Comparison of ENCODE assay signal across 2 cellular contexts in the genomic region with DNA sequence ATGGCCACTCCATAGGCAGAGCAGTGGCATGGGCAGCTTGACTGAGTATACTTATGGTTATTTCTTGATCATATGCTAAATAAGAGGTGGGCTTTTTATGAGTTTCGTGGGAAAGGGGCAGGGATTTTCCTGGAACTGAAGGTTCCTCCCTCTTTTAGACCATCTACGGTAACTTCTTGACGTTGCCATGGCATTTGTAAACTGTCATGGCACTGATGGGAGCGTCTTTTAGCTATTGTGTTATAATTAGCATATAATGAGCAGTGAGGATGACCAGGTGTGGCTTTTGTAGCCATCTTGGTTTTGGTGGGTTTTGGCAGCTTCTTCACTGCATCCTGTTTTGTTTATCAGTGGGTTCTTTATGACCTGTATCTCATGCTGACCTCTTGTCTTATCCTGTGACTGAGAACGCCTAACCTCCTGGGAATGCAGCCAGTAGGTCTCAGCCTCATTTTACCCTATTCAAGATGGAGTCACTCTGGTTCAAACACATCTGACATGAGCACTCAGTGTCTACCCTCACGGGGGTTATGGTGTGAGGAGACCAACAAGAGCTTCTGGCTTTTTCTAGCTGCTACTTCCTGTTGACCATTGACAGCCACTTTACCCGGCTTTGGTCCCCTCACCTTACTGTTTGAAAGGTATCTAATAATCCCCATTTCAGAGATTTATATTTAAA.
TF ChIP-seq lines count a peak whose summit lies in the region.

No MANE protein-coding gene starts in this region.

TF ChIP-seq in A549, 52 proteins besides CTCF, POLR2A, EP300 and RAD21:
- TF ChIP-seq HOXB5 (CRISPR knock-in tag; IDR thresholded peaks at IDR 0.05) (peak; percentile 38; the same call in 1 of the 2 replicates), RNF2 (IDR thresholded peaks at IDR 0.05; ENCODE audit: borderline replicate concordance, low read depth) (no peak), NPAS2 (CRISPR knock-in tag; IDR thresholded peaks at IDR 0.05; ENCODE audit: borderline replicate concordance) (no peak), HOXB13 (CRISPR knock-in tag; IDR thresholded peaks at IDR 0.05; ENCODE audit: low read depth) (peak; percentile 52; the same call in 1 of the 2 replicates), PHF8 (IDR thresholded peaks at IDR 0.05; ENCODE audit: borderline replicate concordance, low read depth) (no peak)
TF ChIP-seq in A549: peak in this region for 2.

TF ChIP-seq in GM12878, 131 proteins besides CTCF, POLR2A, EP300 and RAD21 (continued from another document):
- TF ChIP-seq ASH2L (IDR thresholded peaks at IDR 0.05; ENCODE audit: borderline replicate concordance, low read depth) (no peak), SP1 (IDR thresholded peaks at IDR 0.05; ENCODE audit: low read depth, low read length) (no peak), NBN (IDR thresholded peaks at IDR 0.05) (no peak), SUPT20H (IDR thresholded peaks at IDR 0.05; ENCODE audit: borderline replicate concordance, control insufficient read depth, low read depth, low read length) (no peak), CREB1 (IDR thresholded peaks at IDR 0.05; ENCODE audit: low read depth) (no peak), TBL1XR1 (IDR thresholded peaks at IDR 0.05; ENCODE audit: low read depth, low read length) (no peak), SREBF2 (IDR thresholded peaks at IDR 0.05; ENCODE audit: low read length) (no peak), GABPA (IDR thresholded peaks at IDR 0.05; ENCODE audit: low read depth) (no peak), WRNIP1 (IDR thresholded peaks at IDR 0.05; ENCODE audit: borderline replicate concordance, low read depth, low read length) (no peak), JUND (IDR thresholded peaks at IDR 0.05; ENCODE audit: low read depth, low read length) (no peak), SMC3 (IDR thresholded peaks at IDR 0.05; ENCODE audit: borderline replicate concordance, low read length) (no peak), CHD1 (IDR thresholded peaks at IDR 0.05; ENCODE audit: low read depth, low read length) (no peak)
- TF ChIP-seq, protein P1, sequence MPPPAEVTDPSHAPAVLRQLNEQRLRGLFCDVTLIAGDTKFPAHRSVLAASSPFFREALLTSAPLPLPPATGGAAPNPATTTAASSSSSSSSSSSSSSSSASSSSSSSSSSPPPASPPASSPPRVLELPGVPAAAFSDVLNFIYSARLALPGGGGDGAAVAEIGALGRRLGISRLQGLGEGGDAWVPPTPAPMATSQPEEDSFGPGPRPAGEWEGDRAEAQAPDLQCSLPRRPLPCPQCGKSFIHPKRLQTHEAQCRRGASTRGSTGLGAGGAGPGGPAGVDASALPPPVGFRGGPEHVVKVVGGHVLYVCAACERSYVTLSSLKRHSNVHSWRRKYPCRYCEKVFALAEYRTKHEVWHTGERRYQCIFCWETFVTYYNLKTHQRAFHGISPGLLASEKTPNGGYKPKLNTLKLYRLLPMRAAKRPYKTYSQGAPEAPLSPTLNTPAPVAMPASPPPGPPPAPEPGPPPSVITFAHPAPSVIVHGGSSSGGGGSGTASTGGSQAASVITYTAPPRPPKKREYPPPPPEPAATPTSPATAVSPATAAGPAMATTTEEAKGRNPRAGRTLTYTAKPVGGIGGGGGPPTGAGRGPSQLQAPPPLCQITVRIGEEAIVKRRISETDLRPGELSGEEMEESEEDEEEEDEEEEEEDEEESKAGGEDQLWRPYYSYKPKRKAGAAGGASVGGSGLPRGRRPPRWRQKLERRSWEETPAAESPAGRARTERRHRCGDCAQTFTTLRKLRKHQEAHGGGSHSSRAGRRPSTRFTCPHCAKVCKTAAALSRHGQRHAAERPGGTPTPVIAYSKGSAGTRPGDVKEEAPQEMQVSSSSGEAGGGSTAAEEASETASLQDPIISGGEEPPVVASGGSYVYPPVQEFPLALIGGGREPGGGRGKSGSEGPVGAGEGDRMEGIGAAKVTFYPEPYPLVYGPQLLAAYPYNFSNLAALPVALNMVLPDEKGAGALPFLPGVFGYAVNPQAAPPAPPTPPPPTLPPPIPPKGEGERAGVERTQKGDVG (CRISPR knock-in tag; IDR thresholded peaks at IDR 0.05): peak; percentile 76; the same call in 1 of the 2 replicates
- TF ChIP-seq, protein P2, sequence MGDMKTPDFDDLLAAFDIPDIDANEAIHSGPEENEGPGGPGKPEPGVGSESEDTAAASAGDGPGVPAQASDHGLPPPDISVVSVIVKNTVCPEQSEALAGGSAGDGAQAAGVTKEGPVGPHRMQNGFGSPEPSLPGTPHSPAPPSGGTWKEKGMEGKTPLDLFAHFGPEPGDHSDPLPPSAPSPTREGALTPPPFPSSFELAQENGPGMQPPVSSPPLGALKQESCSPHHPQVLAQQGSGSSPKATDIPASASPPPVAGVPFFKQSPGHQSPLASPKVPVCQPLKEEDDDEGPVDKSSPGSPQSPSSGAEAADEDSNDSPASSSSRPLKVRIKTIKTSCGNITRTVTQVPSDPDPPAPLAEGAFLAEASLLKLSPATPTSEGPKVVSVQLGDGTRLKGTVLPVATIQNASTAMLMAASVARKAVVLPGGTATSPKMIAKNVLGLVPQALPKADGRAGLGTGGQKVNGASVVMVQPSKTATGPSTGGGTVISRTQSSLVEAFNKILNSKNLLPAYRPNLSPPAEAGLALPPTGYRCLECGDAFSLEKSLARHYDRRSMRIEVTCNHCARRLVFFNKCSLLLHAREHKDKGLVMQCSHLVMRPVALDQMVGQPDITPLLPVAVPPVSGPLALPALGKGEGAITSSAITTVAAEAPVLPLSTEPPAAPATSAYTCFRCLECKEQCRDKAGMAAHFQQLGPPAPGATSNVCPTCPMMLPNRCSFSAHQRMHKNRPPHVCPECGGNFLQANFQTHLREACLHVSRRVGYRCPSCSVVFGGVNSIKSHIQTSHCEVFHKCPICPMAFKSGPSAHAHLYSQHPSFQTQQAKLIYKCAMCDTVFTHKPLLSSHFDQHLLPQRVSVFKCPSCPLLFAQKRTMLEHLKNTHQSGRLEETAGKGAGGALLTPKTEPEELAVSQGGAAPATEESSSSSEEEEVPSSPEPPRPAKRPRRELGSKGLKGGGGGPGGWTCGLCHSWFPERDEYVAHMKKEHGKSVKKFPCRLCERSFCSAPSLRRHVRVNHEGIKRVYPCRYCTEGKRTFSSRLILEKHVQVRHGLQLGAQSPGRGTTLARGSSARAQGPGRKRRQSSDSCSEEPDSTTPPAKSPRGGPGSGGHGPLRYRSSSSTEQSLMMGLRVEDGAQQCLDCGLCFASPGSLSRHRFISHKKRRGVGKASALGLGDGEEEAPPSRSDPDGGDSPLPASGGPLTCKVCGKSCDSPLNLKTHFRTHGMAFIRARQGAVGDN (IDR thresholded peaks at IDR 0.05): peak; percentile 91
- TF ChIP-seq, protein P3, sequence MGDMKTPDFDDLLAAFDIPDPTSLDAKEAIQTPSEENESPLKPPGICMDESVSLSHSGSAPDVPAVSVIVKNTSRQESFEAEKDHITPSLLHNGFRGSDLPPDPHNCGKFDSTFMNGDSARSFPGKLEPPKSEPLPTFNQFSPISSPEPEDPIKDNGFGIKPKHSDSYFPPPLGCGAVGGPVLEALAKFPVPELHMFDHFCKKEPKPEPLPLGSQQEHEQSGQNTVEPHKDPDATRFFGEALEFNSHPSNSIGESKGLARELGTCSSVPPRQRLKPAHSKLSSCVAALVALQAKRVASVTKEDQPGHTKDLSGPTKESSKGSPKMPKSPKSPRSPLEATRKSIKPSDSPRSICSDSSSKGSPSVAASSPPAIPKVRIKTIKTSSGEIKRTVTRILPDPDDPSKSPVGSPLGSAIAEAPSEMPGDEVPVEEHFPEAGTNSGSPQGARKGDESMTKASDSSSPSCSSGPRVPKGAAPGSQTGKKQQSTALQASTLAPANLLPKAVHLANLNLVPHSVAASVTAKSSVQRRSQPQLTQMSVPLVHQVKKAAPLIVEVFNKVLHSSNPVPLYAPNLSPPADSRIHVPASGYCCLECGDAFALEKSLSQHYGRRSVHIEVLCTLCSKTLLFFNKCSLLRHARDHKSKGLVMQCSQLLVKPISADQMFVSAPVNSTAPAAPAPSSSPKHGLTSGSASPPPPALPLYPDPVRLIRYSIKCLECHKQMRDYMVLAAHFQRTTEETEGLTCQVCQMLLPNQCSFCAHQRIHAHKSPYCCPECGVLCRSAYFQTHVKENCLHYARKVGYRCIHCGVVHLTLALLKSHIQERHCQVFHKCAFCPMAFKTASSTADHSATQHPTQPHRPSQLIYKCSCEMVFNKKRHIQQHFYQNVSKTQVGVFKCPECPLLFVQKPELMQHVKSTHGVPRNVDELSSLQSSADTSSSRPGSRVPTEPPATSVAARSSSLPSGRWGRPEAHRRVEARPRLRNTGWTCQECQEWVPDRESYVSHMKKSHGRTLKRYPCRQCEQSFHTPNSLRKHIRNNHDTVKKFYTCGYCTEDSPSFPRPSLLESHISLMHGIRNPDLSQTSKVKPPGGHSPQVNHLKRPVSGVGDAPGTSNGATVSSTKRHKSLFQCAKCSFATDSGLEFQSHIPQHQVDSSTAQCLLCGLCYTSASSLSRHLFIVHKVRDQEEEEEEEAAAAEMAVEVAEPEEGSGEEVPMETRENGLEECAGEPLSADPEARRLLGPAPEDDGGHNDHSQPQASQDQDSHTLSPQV (IDR thresholded peaks at IDR 0.05): peak; percentile 97
- TF ChIP-seq, protein P4, sequence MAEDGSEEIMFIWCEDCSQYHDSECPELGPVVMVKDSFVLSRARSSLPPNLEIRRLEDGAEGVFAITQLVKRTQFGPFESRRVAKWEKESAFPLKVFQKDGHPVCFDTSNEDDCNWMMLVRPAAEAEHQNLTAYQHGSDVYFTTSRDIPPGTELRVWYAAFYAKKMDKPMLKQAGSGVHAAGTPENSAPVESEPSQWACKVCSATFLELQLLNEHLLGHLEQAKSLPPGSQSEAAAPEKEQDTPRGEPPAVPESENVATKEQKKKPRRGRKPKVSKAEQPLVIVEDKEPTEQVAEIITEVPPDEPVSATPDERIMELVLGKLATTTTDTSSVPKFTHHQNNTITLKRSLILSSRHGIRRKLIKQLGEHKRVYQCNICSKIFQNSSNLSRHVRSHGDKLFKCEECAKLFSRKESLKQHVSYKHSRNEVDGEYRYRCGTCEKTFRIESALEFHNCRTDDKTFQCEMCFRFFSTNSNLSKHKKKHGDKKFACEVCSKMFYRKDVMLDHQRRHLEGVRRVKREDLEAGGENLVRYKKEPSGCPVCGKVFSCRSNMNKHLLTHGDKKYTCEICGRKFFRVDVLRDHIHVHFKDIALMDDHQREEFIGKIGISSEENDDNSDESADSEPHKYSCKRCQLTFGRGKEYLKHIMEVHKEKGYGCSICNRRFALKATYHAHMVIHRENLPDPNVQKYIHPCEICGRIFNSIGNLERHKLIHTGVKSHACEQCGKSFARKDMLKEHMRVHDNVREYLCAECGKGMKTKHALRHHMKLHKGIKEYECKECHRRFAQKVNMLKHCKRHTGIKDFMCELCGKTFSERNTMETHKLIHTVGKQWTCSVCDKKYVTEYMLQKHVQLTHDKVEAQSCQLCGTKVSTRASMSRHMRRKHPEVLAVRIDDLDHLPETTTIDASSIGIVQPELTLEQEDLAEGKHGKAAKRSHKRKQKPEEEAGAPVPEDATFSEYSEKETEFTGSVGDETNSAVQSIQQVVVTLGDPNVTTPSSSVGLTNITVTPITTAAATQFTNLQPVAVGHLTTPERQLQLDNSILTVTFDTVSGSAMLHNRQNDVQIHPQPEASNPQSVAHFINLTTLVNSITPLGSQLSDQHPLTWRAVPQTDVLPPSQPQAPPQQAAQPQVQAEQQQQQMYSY (CRISPR knock-in tag; IDR thresholded peaks at IDR 0.05): peak; percentile 47; the same call in 1 of the 2 replicates
- TF ChIP-seq, protein P5, sequence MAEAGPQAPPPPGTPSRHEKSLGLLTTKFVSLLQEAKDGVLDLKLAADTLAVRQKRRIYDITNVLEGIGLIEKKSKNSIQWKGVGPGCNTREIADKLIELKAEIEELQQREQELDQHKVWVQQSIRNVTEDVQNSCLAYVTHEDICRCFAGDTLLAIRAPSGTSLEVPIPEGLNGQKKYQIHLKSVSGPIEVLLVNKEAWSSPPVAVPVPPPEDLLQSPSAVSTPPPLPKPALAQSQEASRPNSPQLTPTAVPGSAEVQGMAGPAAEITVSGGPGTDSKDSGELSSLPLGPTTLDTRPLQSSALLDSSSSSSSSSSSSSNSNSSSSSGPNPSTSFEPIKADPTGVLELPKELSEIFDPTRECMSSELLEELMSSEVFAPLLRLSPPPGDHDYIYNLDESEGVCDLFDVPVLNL (IDR thresholded peaks at IDR 0.05; ENCODE audit: low read depth, low read length): no peak
